ENCODE assay signal across 8 cellular contexts in genomic region chr6:13762648-13763441, GRCh38. TPM values are rescaled to one million over a fixed set of nuclear protein-coding genes. Genes with fewer than 3 reads are reported as not detected.
DNase-seq lines count a peak whose midpoint lies in the region; TF ChIP-seq lines count a peak whose summit lies in the region.

No MANE protein-coding gene starts in this region.

- H3K27ac Mint-ChIP-seq in brain, result peak overlapping the region; percentile 65 to 96 (median 90)

- no peaks in the 10 kb centered on the region for H3K27me3 Mint-ChIP-seq in brain

- H3K27ac ChIP-seq in muscle layer of colon (ENCODE audit: low read depth, low read length), result peak overlapping the region; percentile 71

- H3K9me3 ChIP-seq in muscle layer of colon (ENCODE audit: low read length), result no peaks in the 10 kb centered on the region

- H3K27me3 ChIP-seq in muscle layer of colon (ENCODE audit: control insufficient read depth in 1 of 2, insufficient read depth in 2 of 2, low read length in 2 of 2), result no peaks in the 10 kb centered on the region

- H3K36me3 ChIP-seq in muscle layer of colon (ENCODE audit: insufficient read depth, low read length), result no peaks in the 10 kb centered on the region

- no peak for TF ChIP-seq CTCF in brain (conservative IDR thresholded peaks at IDR 0.05)

- DNase-seq in COLO829 (ENCODE audit: low spot score), result peak; percentile 29
- peak; percentile 61 for DNase-seq in NCI-H526 treated with DMSO at 0.1 percent for 48 hours (lab: John Stamatoyannopoulos, UW)
- DNase-seq in NCI-H1436 treated with DMSO at 0.1 percent for 48 hours (lab: John Stamatoyannopoulos, UW), result no peak
- no peak for DNase-seq in HK-2 (ENCODE audit: unreplicated experiment)
- DNase-seq in DMS 273 treated with DMSO at 0.1 percent for 48 hours (lab: John Stamatoyannopoulos, UW), result no peak
- no peak for DNase-seq in LoVo (ENCODE audit: low spot score)

- H3K4me3 ChIP-seq in muscle layer of colon (ENCODE audit: low read depth in 1 of 2, low read length in 2 of 2), result peak overlapping the region in 1 of 2 donors; percentile 5

- H3K9me3 Mint-ChIP-seq in brain, result no peaks in the 10 kb centered on the region

- H3K9ac ChIP-seq in muscle layer of colon (ENCODE audit: low read length), result no peak overlapping the region

- peaks cover 15% of the 10 kb centered on the region for H3K4me1 ChIP-seq in muscle layer of colon (ENCODE audit: insufficient read depth, low read length)

- no peaks in the 10 kb centered on the region for H3K36me3 Mint-ChIP-seq in brain

- H3K4me1 Mint-ChIP-seq in brain, result peaks cover 54% of the 10 kb centered on the region

- peak overlapping the region; percentile 22 to 81 (median 36) for H3K4me3 Mint-ChIP-seq in brain

RNA-seq across cellular contexts. Expression of gene RANBP9, which starts 51.2 kb away (rescaled TPM):
- polyA plus RNA-seq in brain (ENCODE audit: insufficient read depth, low read depth, low replicate concordance), result 61.8 TPM

RNA-seq across cellular contexts. Expression of gene MCUR1, which starts 51.5 kb away (rescaled TPM):
- polyA plus RNA-seq in brain (ENCODE audit: insufficient read depth, low read depth, low replicate concordance), result 19.8 TPM

Comparison
In these comparisons a context has a peak if more than half of its experiments do, and no peak if none do; other contexts are left out.
1. DNase-seq: peak in COLO829 (single experiment) and NCI-H526 treated with DMSO at 0.1 percent for 48 hours (single experiment); none in NCI-H1436 treated with DMSO at 0.1 percent for 48 hours (single experiment), HK-2 (single experiment), DMS 273 treated with DMSO at 0.1 percent for 48 hours (single experiment) and LoVo (single experiment).